In the genomic region with DNA sequence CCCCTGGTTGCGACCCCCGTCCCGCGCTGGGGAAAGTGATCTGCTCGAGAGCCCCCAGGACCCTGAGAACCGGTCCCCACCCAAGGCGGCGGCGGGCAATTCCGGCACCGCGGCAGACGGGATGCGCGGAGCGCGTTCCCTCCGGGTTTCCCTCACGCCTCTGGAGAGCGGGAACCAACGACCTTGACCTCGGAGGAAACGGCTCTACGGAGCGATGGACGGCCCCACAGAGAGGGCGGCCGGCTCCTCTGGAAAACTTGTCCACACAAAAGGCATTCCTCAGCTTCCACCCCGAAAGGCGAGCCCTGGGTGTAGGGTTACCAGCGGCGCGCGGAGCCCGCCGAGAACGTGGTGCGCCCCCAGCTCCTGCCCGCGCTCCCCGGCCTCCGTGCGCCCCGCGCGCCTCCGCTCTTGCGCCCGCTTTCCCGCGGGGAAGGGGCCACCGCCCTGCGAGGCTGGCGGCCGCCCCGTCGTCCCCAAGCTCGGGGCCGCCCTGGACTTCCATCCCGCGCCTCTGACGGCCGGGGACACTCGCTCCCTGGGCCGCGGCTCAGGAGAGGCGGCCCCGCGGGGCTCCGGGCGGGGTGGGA, we compare ENCODE assay signal across 7 cellular contexts. TPM values are rescaled to one million over a fixed set of nuclear protein-coding genes. Genes with fewer than 3 reads are reported as not detected.
A peak's percentile ranks its signal among the peaks of the same experiment; 100 is the strongest.
DNase-seq lines count a peak whose midpoint lies in the region; ATAC-seq and TF ChIP-seq lines count a peak whose summit lies in the region.

No MANE protein-coding gene starts in this region.

- TF ChIP-seq CTCF in RWPE2 (IDR thresholded peaks at IDR 0.05; ENCODE audit: poor library complexity, severe bottlenecking) (no peak), foreskin fibroblast (IDR thresholded peaks at IDR 0.05; ENCODE audit: low read depth, low read length) (no peak), neural progenitor cell (IDR thresholded peaks at IDR 0.05) (no peak), PC-9 (conservative IDR thresholded peaks at IDR 0.05) (no peak)
- TF ChIP-seq CTCF in CD4-positive, alpha-beta T cell (IDR thresholded peaks at IDR 0.05) = no peak

- POLR2A ChIA-PET in PC-9 (lab: Charles Lee; ENCODE audit: unreplicated experiment) = interaction anchor here (0.6 kb wide), 1 partner anchor 375 kb away, joined by 4 read pairs; no protein-coding TSS in a partner anchor
- POLR2A ChIA-PET in CD4-positive, alpha-beta T cell (lab: Charles Lee) = no interaction called here

- peaks cover 16% of the 10 kb centered on the region for H3K4me1 Mint-ChIP-seq in neural progenitor cell
- H3K4me1 Mint-ChIP-seq in CD4-positive, alpha-beta T cell (ENCODE audit: low read depth) = peaks cover 6% of the 10 kb centered on the region

- no peaks in the 10 kb centered on the region for H3K36me3 Mint-ChIP-seq in neural progenitor cell
- no peaks in the 10 kb centered on the region for H3K36me3 Mint-ChIP-seq in CD4-positive, alpha-beta T cell (ENCODE audit: low read depth)

- DNase-seq in RWPE2 (ENCODE audit: low spot score) = no peak
- DNase-seq in foreskin fibroblast = peak in 1 of 2 donors; percentile 76
- DNase-seq in neural progenitor cell (ENCODE audit: low spot score) = peak; percentile 82
- DNase-seq in PC-9 = no peak
- DNase-seq in CD4-positive, alpha-beta T cell = no peak
- DNase-seq in 8988T = no peak

- H3K27me3 ChIP-seq in RWPE2 (ENCODE audit: insufficient read depth, poor library complexity, severe bottlenecking) = no peaks in the 10 kb centered on the region
- peaks cover 39% of the 10 kb centered on the region for H3K27me3 ChIP-seq in neural progenitor cell
- H3K27me3 ChIP-seq in PC-9 (ENCODE audit: insufficient read depth, low read depth) = no peaks in the 10 kb centered on the region
- H3K27me3 ChIP-seq in CD4-positive, alpha-beta T cell (ENCODE audit: control insufficient read depth, insufficient read depth, low read length) = peaks cover 33% of the 10 kb centered on the region

- H3K4me2 ChIP-seq in neural progenitor cell (peak overlapping the region; percentile 91), PC-9 (no peak overlapping the region)

- H3K9me2 ChIP-seq in PC-9 (ENCODE audit: insufficient read depth) = no peaks in the 10 kb centered on the region

- H3K4me1 ChIP-seq in RWPE2 (ENCODE audit: insufficient read depth, poor library complexity, severe bottlenecking) = no peaks in the 10 kb centered on the region
- peaks cover 3% of the 10 kb centered on the region for H3K4me1 ChIP-seq in neural progenitor cell
- H3K4me1 ChIP-seq in PC-9 (replicated peaks; ENCODE audit: insufficient read depth) = no peaks in the 10 kb centered on the region; the same call in 1 of the 2 replicates

- H3F3A ChIP-seq in neural progenitor cell (ENCODE audit: low read depth) (peaks cover 16% of the 10 kb centered on the region), PC-9 (ENCODE audit: insufficient read depth, low read depth) (no peaks in the 10 kb centered on the region)

- intact Hi-C loops in PC-9 (cut with micrococcal nuclease; ENCODE audit: unreplicated experiment) = no loop called here
- intact Hi-C loops in CD4-positive, alpha-beta T cell (cut with DNase I, micrococcal nuclease) = no loop called here

- H3K79me2 ChIP-seq in neural progenitor cell (ENCODE audit: low read depth) (no peaks in the 10 kb centered on the region), PC-9 (ENCODE audit: low read depth) (no peaks in the 10 kb centered on the region)

- H3K36me3 ChIP-seq in RWPE2 (ENCODE audit: low read depth) (no peaks in the 10 kb centered on the region), neural progenitor cell (no peaks in the 10 kb centered on the region), PC-9 (ENCODE audit: low read depth) (no peaks in the 10 kb centered on the region)

- peak overlapping the region; percentile 99 for H2AFZ ChIP-seq in neural progenitor cell (replicated peaks)
- H2AFZ ChIP-seq in PC-9 = no peak overlapping the region

- no peak overlapping the region for H3K27ac Mint-ChIP-seq in neural progenitor cell
- no peak overlapping the region for H3K27ac Mint-ChIP-seq in CD4-positive, alpha-beta T cell

- CTCF ChIA-PET in PC-9 (lab: Charles Lee) = no interaction called here
- CTCF ChIA-PET in CD4-positive, alpha-beta T cell (lab: Charles Lee) = no interaction called here

- H3K9me3 ChIP-seq in RWPE2 (ENCODE audit: severe bottlenecking) (no peaks in the 10 kb centered on the region), neural progenitor cell (ENCODE audit: low read depth) (no peaks in the 10 kb centered on the region), PC-9 (ENCODE audit: insufficient read depth, low read depth) (no peaks in the 10 kb centered on the region)
- H3K9me3 ChIP-seq in CD4-positive, alpha-beta T cell (ENCODE audit: control insufficient read depth, low read length) = no peaks in the 10 kb centered on the region

- H3K4me3 ChIP-seq in RWPE2 (ENCODE audit: severe bottlenecking) = peak overlapping the region; percentile 43
- peak overlapping the region; percentile 55 to 72 for H3K4me3 ChIP-seq in foreskin fibroblast (ENCODE audit: low read depth in 1 of 2, low read length in 2 of 2)
- H3K4me3 ChIP-seq in neural progenitor cell = peak overlapping the region; percentile 77
- H3K4me3 ChIP-seq in PC-9 = no peak overlapping the region

- ATAC-seq in GM19463 (IDR thresholded peaks at IDR 0.05; ENCODE audit: unreplicated experiment) = peak; percentile 11
- peak; percentile 62 for ATAC-seq in RWPE2 (ENCODE audit: low read depth)
- ATAC-seq in CD4-positive, alpha-beta T cell (ENCODE audit: poor library complexity) = no peak

- no TSS peak for BruUV-seq in PC-9 (replicated peaks; lab: Mats Ljungman, UMichigan)

- H3K4me3 Mint-ChIP-seq in neural progenitor cell = peak overlapping the region; percentile 61
- no peak overlapping the region for H3K4me3 Mint-ChIP-seq in CD4-positive, alpha-beta T cell

- H3K9ac ChIP-seq in neural progenitor cell = no peak overlapping the region

- H3K27ac ChIP-seq in RWPE2 (ENCODE audit: poor library complexity, severe bottlenecking) (peak overlapping the region; percentile 25), neural progenitor cell (no peak overlapping the region), PC-9 (no peak overlapping the region)
- no peak overlapping the region for H3K27ac ChIP-seq in CD4-positive, alpha-beta T cell (ENCODE audit: low read depth, low read length)

- peaks cover 33% of the 10 kb centered on the region for H3K27me3 Mint-ChIP-seq in neural progenitor cell (ENCODE audit: insufficient read depth, low read depth)
- peaks cover 55% of the 10 kb centered on the region for H3K27me3 Mint-ChIP-seq in CD4-positive, alpha-beta T cell

- H3K9me3 Mint-ChIP-seq in neural progenitor cell = no peaks in the 10 kb centered on the region
- no peaks in the 10 kb centered on the region for H3K9me3 Mint-ChIP-seq in CD4-positive, alpha-beta T cell

- no peaks in the 10 kb centered on the region for H4K20me1 ChIP-seq in neural progenitor cell (ENCODE audit: low read depth)
- H4K20me1 ChIP-seq in PC-9 (ENCODE audit: insufficient read depth) = no peaks in the 10 kb centered on the region

RNA-seq across cellular contexts. Expression of a gene that starts 0.4 kb away (rescaled TPM):
- total RNA-seq in neural progenitor cell (ENCODE audit: low replicate concordance) (0.56 and 3.8 TPM in 2 replicates), PC-9 (2021) (0.15 TPM in 1 of 2 replicates, not detected in the other)
- total RNA-seq in CD4-positive, alpha-beta T cell = under 1 TPM; 0.14 to 0.20 TPM
